Comparison of ENCODE assay signal across 5 cellular contexts in the genomic region with DNA sequence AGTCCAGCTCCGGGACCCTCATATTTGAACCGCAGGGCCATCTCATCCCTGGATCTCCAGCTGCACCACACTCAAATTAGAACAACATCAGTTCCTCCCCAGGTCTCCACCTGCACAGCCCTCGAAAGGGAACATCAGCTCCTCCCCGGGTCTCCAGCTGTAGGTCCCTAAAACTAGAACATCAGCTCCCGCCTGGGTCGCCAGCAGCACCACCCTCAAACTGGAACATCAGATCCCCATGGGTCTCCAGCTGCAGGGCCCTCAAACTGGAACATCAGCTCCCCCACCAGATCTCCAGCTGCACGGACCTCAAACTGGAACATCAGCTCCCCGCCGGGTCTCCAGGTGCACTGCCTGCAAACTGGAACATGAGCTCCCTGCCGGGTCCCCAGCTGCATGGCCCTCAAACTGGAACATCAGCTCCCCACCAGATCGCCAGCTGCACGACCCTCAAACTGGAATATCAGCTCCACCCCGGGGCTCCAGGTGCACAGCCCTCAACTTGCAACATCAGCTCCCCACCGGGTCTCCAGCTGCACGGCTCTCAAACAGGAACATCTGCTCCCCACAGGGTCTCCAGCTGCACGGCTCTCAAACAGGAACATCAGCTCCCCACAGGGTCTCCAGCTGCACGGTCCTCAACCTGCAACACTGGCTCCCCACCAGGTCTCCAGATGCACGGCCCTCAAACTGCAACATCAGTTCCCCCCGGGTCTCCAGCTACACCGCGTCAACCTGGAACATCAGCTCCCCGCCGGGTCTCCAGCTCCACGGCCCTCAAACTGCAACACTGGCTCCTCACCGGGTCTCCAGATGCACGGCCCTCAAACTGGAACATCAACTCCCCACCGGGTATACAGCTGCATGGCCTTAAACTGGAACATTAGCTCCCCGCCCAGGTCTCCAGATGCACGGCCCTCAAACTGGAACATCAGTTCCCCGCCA. TPM values are rescaled to one million over a fixed set of nuclear protein-coding genes. Genes with fewer than 3 reads are reported as not detected.
A peak's percentile ranks its signal among the peaks of the same experiment; 100 is the strongest.
DNase-seq lines count a peak whose midpoint lies in the region; ATAC-seq and TF ChIP-seq lines count a peak whose summit lies in the region.
"Not testable (repeated sequence)": the region's sequence is repeated elsewhere in the genome, so short reads cannot be mapped to it uniquely, and the experiment has no call there.

No MANE protein-coding gene starts in this region.

- not testable (repeated sequence) for TF ChIP-seq CTCF in sigmoid colon (IDR thresholded peaks at IDR 0.05)

- H3K27ac ChIP-seq in BLaER1, result peak overlapping the region; percentile 63
- not testable (repeated sequence) for H3K27ac ChIP-seq in sigmoid colon

- TF ChIP-seq POLR2A in sigmoid colon (IDR thresholded peaks at IDR 0.05), result not testable (repeated sequence)

- not testable (repeated sequence) for ATAC-seq in activated naive CD8-positive, alpha-beta T cell treated with anti-CD3 and anti-CD28 coated beads, Interleukin-2, amount 10 ng/mL, durations not matched to agents 7 days and 5 days (ENCODE audit: low read depth); left lobe of liver

- not testable (repeated sequence) for H3K4me3 ChIP-seq in BLaER1, sigmoid colon

- H3K9me3 ChIP-seq in BLaER1, result peaks cover 50% of the 10 kb centered on the region
- H3K9me3 ChIP-seq in sigmoid colon, result not testable (repeated sequence)

- peak overlapping the region; percentile 25 for H3K27ac Mint-ChIP-seq in activated naive CD8-positive, alpha-beta T cell treated with anti-CD3 and anti-CD28 coated beads, Interleukin-2, amount 10 ng/mL, durations not matched to agents 7 days and 5 days

- TF ChIP-seq EP300 in sigmoid colon (IDR thresholded peaks at IDR 0.05), result not testable (repeated sequence)

- not testable (repeated sequence) for H3K4me3 Mint-ChIP-seq in activated naive CD8-positive, alpha-beta T cell treated with anti-CD3 and anti-CD28 coated beads, Interleukin-2, amount 10 ng/mL, durations not matched to agents 7 days and 5 days

- not testable (repeated sequence) for H3K4me1 Mint-ChIP-seq in activated naive CD8-positive, alpha-beta T cell treated with anti-CD3 and anti-CD28 coated beads, Interleukin-2, amount 10 ng/mL, durations not matched to agents 7 days and 5 days

- not testable (repeated sequence) for H3K36me3 Mint-ChIP-seq in activated naive CD8-positive, alpha-beta T cell treated with anti-CD3 and anti-CD28 coated beads, Interleukin-2, amount 10 ng/mL, durations not matched to agents 7 days and 5 days

- not testable (repeated sequence) for H3K9me3 Mint-ChIP-seq in activated naive CD8-positive, alpha-beta T cell treated with anti-CD3 and anti-CD28 coated beads, Interleukin-2, amount 10 ng/mL, durations not matched to agents 7 days and 5 days

- POLR2A ChIA-PET in activated naive CD8-positive, alpha-beta T cell treated with anti-CD3 and anti-CD28 coated beads, Interleukin-2, amount 10 ng/mL, durations not matched to agents 7 days and 5 days (lab: Charles Lee), result not testable (repeated sequence)

- H3K27me3 ChIP-seq in BLaER1, sigmoid colon: not testable (repeated sequence)

- not testable (repeated sequence) for H4K20me1 ChIP-seq in BLaER1

- H3K4me1 ChIP-seq in BLaER1, result peaks cover 26% of the 10 kb centered on the region
- H3K4me1 ChIP-seq in sigmoid colon, result not testable (repeated sequence)

- not testable (repeated sequence) for H3K9ac ChIP-seq in BLaER1

- H3K27me3 Mint-ChIP-seq in activated naive CD8-positive, alpha-beta T cell treated with anti-CD3 and anti-CD28 coated beads, Interleukin-2, amount 10 ng/mL, durations not matched to agents 7 days and 5 days, result not testable (repeated sequence)

- 93 to 94% methylated on average over 28 of the region's 30 CpGs for WGBS in sigmoid colon, 2 donors

- H3K36me3 ChIP-seq in BLaER1, result peaks cover 54% of the 10 kb centered on the region
- H3K36me3 ChIP-seq in sigmoid colon, result not testable (repeated sequence)

- intact Hi-C loops in sigmoid colon (cut with DNase I), result not testable (repeated sequence)

- peak overlapping the region; percentile 22; the same call in 1 of the 2 replicates for H3K4me2 ChIP-seq in BLaER1

- not testable (repeated sequence) for DNase-seq in activated naive CD8-positive, alpha-beta T cell treated with anti-CD3 and anti-CD28 coated beads, Interleukin-2, amount 10 ng/mL, durations not matched to agents 7 days and 5 days
- DNase-seq in left lobe of liver (ENCODE audit: low spot score), result peak; percentile 32
- DNase-seq in mesenteric fat pad (ENCODE audit: low spot score), result peak; percentile 81
- peak; percentile 44 for DNase-seq in sigmoid colon

RNA-seq across cellular contexts. Expression of a gene that starts 31.4 kb away (rescaled TPM):
- total RNA-seq in activated naive CD8-positive, alpha-beta T cell treated with anti-CD3 and anti-CD28 coated beads, Interleukin-2, amount 10 ng/mL, durations not matched to agents 7 days and 5 days, result 100 to 1,000 TPM; 136 to 166 TPM
- total RNA-seq in left lobe of liver (55.2 TPM), mesenteric fat pad (40.5 TPM), sigmoid colon (10 to 100 TPM; 12.5 to 41.0 (median 18.1) TPM)
- 10 to 100 TPM in 2 of 3 donors, 1 to 10 TPM in 1; 8.4 to 44.0 (median 17.1) TPM for polyA plus RNA-seq in sigmoid colon
